Comparison of ENCODE assay signal across 8 cellular contexts in genomic region chr20:44728835-44729342, GRCh38. TPM values are rescaled to one million over a fixed set of nuclear protein-coding genes. Genes with fewer than 3 reads are reported as not detected.
A peak's percentile ranks its signal among the peaks of the same experiment; 100 is the strongest.
DNase-seq lines count a peak whose midpoint lies in the region; ATAC-seq and TF ChIP-seq lines count a peak whose summit lies in the region.

No MANE protein-coding gene starts in this region.

- no peaks in the 10 kb centered on the region for H3K9me3 Mint-ChIP-seq in H9
- no peaks in the 10 kb centered on the region for H3K9me3 Mint-ChIP-seq in activated T-cell treated with anti-CD3 and anti-CD28 coated beads, Interleukin-2, amount 50 U/mL, for 4 hours

- peak; percentile 71 for DNase-seq in H9
- peak; percentile 78 for DNase-seq in NCI-H524 treated with DMSO at 0.1 percent for 48 hours (lab: John Stamatoyannopoulos, UW)
- DNase-seq in esophagus muscularis mucosa (ENCODE audit: extremely low spot score), result no peak
- peak in 4 of 5 donors; percentile 47 to 61 (median 54) for DNase-seq in ovary
- no peak for DNase-seq in activated T-cell treated with anti-CD3 and anti-CD28 coated beads, Interleukin-2, amount 50 U/mL, for 4 hours

- H2BK15ac ChIP-seq in H9 (ENCODE audit: low read depth, low read length), result no peak overlapping the region

- no peak overlapping the region for H2BK12ac ChIP-seq in H9 (ENCODE audit: insufficient read length, low read depth, low read length)

- H3K4me3 ChIP-seq in esophagus muscularis mucosa, result peak overlapping the region in 1 of 4 donors; percentile 25
- H3K4me3 ChIP-seq in ovary, result no peak overlapping the region

- ATAC-seq in activated CD4-positive, CD25-positive, alpha-beta regulatory T cell treated with anti-CD3 and anti-CD28 coated beads, Interleukin-2, amount 50 U/mL, for 24 hours, result no peak
- ATAC-seq in GM19035 (IDR thresholded peaks at IDR 0.05; ENCODE audit: unreplicated experiment) (no peak), GM21825 (IDR thresholded peaks at IDR 0.05; ENCODE audit: unreplicated experiment) (no peak)
- no peak for ATAC-seq in activated T-cell treated with anti-CD3 and anti-CD28 coated beads, Interleukin-2, amount 50 U/mL, for 4 hours

- peak overlapping the region; percentile 1 for H3K4me2 ChIP-seq in H9 (ENCODE audit: insufficient read depth, insufficient read length, low read length)

- H3K36me3 Mint-ChIP-seq in H9 (ENCODE audit: insufficient read depth in 1 of 3, low read depth in 3 of 3), result no peaks in the 10 kb centered on the region
- no peaks in the 10 kb centered on the region for H3K36me3 Mint-ChIP-seq in activated T-cell treated with anti-CD3 and anti-CD28 coated beads, Interleukin-2, amount 50 U/mL, for 4 hours (ENCODE audit: insufficient read depth)

- no peak overlapping the region for H2AK5ac ChIP-seq in H9 (ENCODE audit: insufficient read length, low read length)

- H3K9me3 ChIP-seq in H9 (ENCODE audit: control insufficient read depth, low read depth, low read length) (no peaks in the 10 kb centered on the region), esophagus muscularis mucosa (no peaks in the 10 kb centered on the region), ovary (no peaks in the 10 kb centered on the region)

- no peaks in the 10 kb centered on the region for H4K20me1 ChIP-seq in H9 (ENCODE audit: control insufficient read depth, insufficient read depth, insufficient read length)

- no peak overlapping the region for H3K56ac ChIP-seq in H9 (ENCODE audit: insufficient read length, low read depth, low read length)

- no peak overlapping the region; the same call in 1 of the 2 replicates for H3K14ac ChIP-seq in H9 (ENCODE audit: insufficient read depth, low read length)

- H3K4me1 Mint-ChIP-seq in H9, result peaks cover 31 to 43% of the 10 kb centered on the region in 2 experiments
- peaks cover 6% of the 10 kb centered on the region for H3K4me1 Mint-ChIP-seq in activated T-cell treated with anti-CD3 and anti-CD28 coated beads, Interleukin-2, amount 50 U/mL, for 4 hours (ENCODE audit: low read depth)

- peak overlapping the region; percentile 0 for H3K18ac ChIP-seq in H9 (ENCODE audit: insufficient read length, low read depth, low read length)

- H2AFZ ChIP-seq in H9 (ENCODE audit: low read length), result no peak overlapping the region

- no peak for TF ChIP-seq POLR2A in esophagus muscularis mucosa (IDR thresholded peaks at IDR 0.05; ENCODE audit: low read depth)
- no peak for TF ChIP-seq POLR2A in ovary (IDR thresholded peaks at IDR 0.05)

- H3K27me3 ChIP-seq in H9 (ENCODE audit: insufficient read depth, low read length), result no peaks in the 10 kb centered on the region
- no peaks in the 10 kb centered on the region for H3K27me3 ChIP-seq in esophagus muscularis mucosa
- H3K27me3 ChIP-seq in ovary, result no peaks in the 10 kb centered on the region

- no peak overlapping the region for H4K91ac ChIP-seq in H9 (ENCODE audit: insufficient read length, low read depth, low read length)

- no peak for TF ChIP-seq EP300 in esophagus muscularis mucosa (IDR thresholded peaks at IDR 0.05)
- no peak for TF ChIP-seq EP300 in ovary (IDR thresholded peaks at IDR 0.05)

- H3K36me3 ChIP-seq in esophagus muscularis mucosa (peaks cover 0 to 17% (median 4%) of the 10 kb centered on the region in 4 donors), ovary (no peaks in the 10 kb centered on the region)

- no peak overlapping the region for H2BK120ac ChIP-seq in H9 (ENCODE audit: low read depth, low read length, poor library complexity, severe bottlenecking)

- TF ChIP-seq CTCF in H9 (conservative IDR thresholded peaks at IDR 0.05) (no peak), esophagus muscularis mucosa (IDR thresholded peaks at IDR 0.05) (no peak), ovary (IDR thresholded peaks at IDR 0.05) (no peak)

- H2BK5ac ChIP-seq in H9 (ENCODE audit: insufficient read length, low read length), result no peak overlapping the region

- no peaks in the 10 kb centered on the region for H3K23me2 ChIP-seq in H9 (ENCODE audit: insufficient read length, low read depth, low read length, poor library complexity, severe bottlenecking)

- H3K79me2 ChIP-seq in H9 (ENCODE audit: insufficient read depth, low read length), result no peaks in the 10 kb centered on the region

- H3K4me1 ChIP-seq in H9 (ENCODE audit: insufficient read depth, low read length) (no peaks in the 10 kb centered on the region; the same call in 1 of the 2 replicates), esophagus muscularis mucosa (peaks cover 36 to 77% (median 55%) of the 10 kb centered on the region in 4 donors), ovary (ENCODE audit: insufficient read depth) (peaks cover 13% of the 10 kb centered on the region)

- H3K27ac Mint-ChIP-seq in H9, result peak overlapping the region; percentile 4 to 89 (median 38); a peak in 6 of 7 replicates

- H2BK20ac ChIP-seq in H9 (ENCODE audit: low read depth, low read length, poor library complexity, severe bottlenecking), result no peak overlapping the region

- H3K4me3 Mint-ChIP-seq in H9, result peak overlapping the region in 1 of 2 experiments; percentile 27; a peak in 2 of 5 replicates
- H3K4me3 Mint-ChIP-seq in activated T-cell treated with anti-CD3 and anti-CD28 coated beads, Interleukin-2, amount 50 U/mL, for 4 hours, result no peak overlapping the region

- no peak overlapping the region for H3K23ac ChIP-seq in H9 (ENCODE audit: insufficient read length, low read depth, low read length)

- intact Hi-C loops in esophagus muscularis mucosa (cut with DNase I), result no loop called here
- intact Hi-C loops in ovary (cut with DNase I), result no loop called here

- H3K79me1 ChIP-seq in H9 (ENCODE audit: insufficient read depth, low read depth, low read length, poor library complexity, severe bottlenecking), result no peaks in the 10 kb centered on the region

- no peak overlapping the region for H3T11ph ChIP-seq in H9 (ENCODE audit: low read length)

- H3K9ac ChIP-seq in H9 (ENCODE audit: extremely low read depth, insufficient read length, low read length), result no peak overlapping the region

- no peak overlapping the region for H3K4ac ChIP-seq in H9 (ENCODE audit: low read depth, low read length)

- no CpG with 5 or more reads among the region's 8 CpGs for WGBS in H9 (ENCODE audit: extremely low coverage, insufficient read length, low lambda C conversion rate)
- WGBS in esophagus muscularis mucosa, result 19% methylated on average over 7 of the region's 8 CpGs
- WGBS in ovary, 3 donors, result 32 to 46% (median 41%) methylated on average over 8 of the region's 8 CpGs

- H3K27me3 Mint-ChIP-seq in H9 (ENCODE audit: low read depth), result no peaks in the 10 kb centered on the region
- no peaks in the 10 kb centered on the region for H3K27me3 Mint-ChIP-seq in activated T-cell treated with anti-CD3 and anti-CD28 coated beads, Interleukin-2, amount 50 U/mL, for 4 hours (ENCODE audit: low read depth)

- H3K27ac ChIP-seq in H9 (ENCODE audit: insufficient read length, low read depth, low read length) (no peak overlapping the region), esophagus muscularis mucosa (replicated peaks in 1 of 4) (peak overlapping the region; percentile 44 to 78 (median 54)), ovary (peak overlapping the region in 1 of 2 donors; percentile 60)

- no peak overlapping the region for H4K8ac ChIP-seq in H9 (replicated peaks; ENCODE audit: insufficient read length, low read depth, low read length)

- H4K5ac ChIP-seq in H9 (ENCODE audit: insufficient read length, low read depth, low read length), result no peak overlapping the region

RNA-seq across cellular contexts. Expression of gene CCN5, which starts 13.7 kb away (rescaled TPM):
- total RNA-seq in H9 (2021), result not detected in 2 replicates
- 100 to 1,000 TPM; 350 to 833 (median 456) TPM for total RNA-seq in esophagus muscularis mucosa
- total RNA-seq in ovary, result 100 to 1,000 TPM in 4 of 7 donors, 10 to 100 TPM in 3; 47.4 to 296 (median 148) TPM
- polyA plus RNA-seq in ovary, result 100 to 1,000 TPM; 183 to 196 TPM
- total RNA-seq in activated T-cell treated with anti-CD3 and anti-CD28 coated beads, Interleukin-2, amount 50 U/mL, for 4 hours, result under 1 TPM in 1 of 3 donors, not detected in 2; 0.15 TPM

RNA-seq across cellular contexts. Expression of gene KCNK15, which starts 16.8 kb away (rescaled TPM):
- total RNA-seq in H9 (2021) (0.33 and 0.39 TPM in 2 replicates), esophagus muscularis mucosa (1 to 10 TPM; 3.6 to 5.6 (median 5.0) TPM), ovary (10 to 100 TPM in 1 of 7 donors, 1 to 10 TPM in 6; 2.6 to 21.6 (median 5.0) TPM)
- polyA plus RNA-seq in ovary, result 1 to 10 TPM in 1 of 2 donors, under 1 TPM in 1; 0.93 to 1.7 TPM
- total RNA-seq in activated T-cell treated with anti-CD3 and anti-CD28 coated beads, Interleukin-2, amount 50 U/mL, for 4 hours, result 1 to 10 TPM in 2 of 3 donors, under 1 TPM in 1; 0.96 to 1.6 (median 1.1) TPM

Comparison
In these comparisons a context has a peak if more than half of its experiments do, and no peak if none do; other contexts are left out.
1. DNase-seq: peak in H9 (single experiment), NCI-H524 treated with DMSO at 0.1 percent for 48 hours (single experiment) and ovary (4 of 5); none in esophagus muscularis mucosa (single experiment) and activated T-cell treated with anti-CD3 and anti-CD28 coated beads, Interleukin-2, amount 50 U/mL, for 4 hours (single experiment).
2. RNA of gene CCN5, which starts 13.7 kb away (total RNA-seq): 350 to 833 TPM in esophagus muscularis mucosa and 47.4 to 296 TPM in ovary; 0.15 TPM in activated T-cell treated with anti-CD3 and anti-CD28 coated beads, Interleukin-2, amount 50 U/mL, for 4 hours and not detected in H9; every median in the first group is over 10 times any median in the second.